9 cellular contexts compared by ENCODE assay signal in the genomic region with DNA sequence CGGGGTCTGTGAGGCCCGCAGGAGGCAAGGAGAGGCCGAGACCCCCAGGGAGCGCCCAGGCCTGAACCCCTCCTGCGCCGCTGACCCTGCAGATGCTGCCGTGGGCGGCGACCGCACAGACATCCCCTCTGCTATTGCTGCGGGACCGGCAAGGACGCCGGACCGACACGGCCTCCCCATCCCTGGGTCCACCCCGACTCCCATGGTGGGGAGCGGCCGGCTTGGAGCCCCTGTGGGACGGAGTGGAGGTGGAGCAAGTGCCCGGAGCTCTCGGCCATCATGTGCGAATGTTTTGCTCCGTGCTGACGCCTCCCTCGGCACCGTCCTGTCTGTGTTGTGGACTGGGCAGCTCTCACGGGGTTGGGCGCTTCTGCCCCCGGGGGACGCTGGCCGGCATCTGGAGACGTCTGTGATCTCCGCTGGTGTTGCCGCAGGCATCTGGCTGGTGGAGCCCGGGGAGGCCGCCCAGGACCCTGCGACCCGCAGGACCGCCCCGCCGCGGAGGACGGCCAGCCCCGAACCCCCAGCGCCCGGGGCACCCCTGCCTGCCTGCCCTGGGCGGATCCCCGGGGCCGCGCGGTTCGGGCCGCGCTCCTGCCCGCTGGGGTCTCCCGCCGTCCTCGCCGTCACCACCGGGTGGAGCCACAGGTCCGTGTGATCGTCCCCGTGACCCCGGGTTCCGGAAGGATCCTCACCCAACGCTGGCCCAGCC. TPM values are rescaled to one million over a fixed set of nuclear protein-coding genes. Genes with fewer than 3 reads are reported as not detected.
DNase-seq lines count a peak whose midpoint lies in the region; ATAC-seq, FAIRE-seq and TF ChIP-seq lines count a peak whose summit lies in the region.
"Had no signal": no experiment of that assay in that cellular context is flagged by ENCODE, and none has a peak within 500 bp of the region (broad histone marks: within the 10 kb centered on the region; RNA-seq: fewer than 3 reads in every experiment).

No MANE protein-coding gene starts in this region.

- H3K4me1 ChIP-seq in pancreas = peaks cover 0 to 2% (median 0%) of the 10 kb centered on the region in 3 donors

- no peak overlapping the region for H3K27ac Mint-ChIP-seq in activated T-cell treated with anti-CD3 and anti-CD28 coated beads, Interleukin-2, amount 50 U/mL, for 72 hours

- intact Hi-C loops in pancreas (cut with DNase I) = loop anchor here in 1 of 3 donors (2.0 to 10.0 kb wide), 2 partner anchors 243 to 381 kb away; no protein-coding TSS in a partner anchor

- H3K27ac ChIP-seq in pancreas = no peak overlapping the region
- H3K27ac ChIP-seq: KMS-11 had no signal

- 8 to 9% methylated on average over 61 to 67 of the region's 67 CpGs for WGBS in pancreas, 2 donors

- H3K27me3 Mint-ChIP-seq in activated T-cell treated with anti-CD3 and anti-CD28 coated beads, Interleukin-2, amount 50 U/mL, for 72 hours (ENCODE audit: low read depth) = peaks cover 6% of the 10 kb centered on the region

- no peaks in the 10 kb centered on the region for H3K36me3 Mint-ChIP-seq in activated T-cell treated with anti-CD3 and anti-CD28 coated beads, Interleukin-2, amount 50 U/mL, for 72 hours (ENCODE audit: insufficient read depth in 2 of 2)

- TF ChIP-seq CTCF in pancreas (IDR thresholded peaks at IDR 0.05) = peak in 3 of 4 donors; percentile 44 to 48 (median 45)

- H3K4me3 Mint-ChIP-seq in activated T-cell treated with anti-CD3 and anti-CD28 coated beads, Interleukin-2, amount 50 U/mL, for 72 hours = peak overlapping the region; percentile 45 to 56

- FAIRE-seq in frontal cortex (lab: Jason Lieb, UNC) = no peak
- no peak for FAIRE-seq in pancreas (lab: Jason Lieb, UNC)

- peak overlapping the region in 1 of 4 donors; percentile 15 for H3K4me3 ChIP-seq in pancreas

- ATAC-seq in activated T-cell treated with anti-CD3 and anti-CD28 coated beads, Interleukin-2, amount 50 U/mL, for 72 hours (replicated peaks in 1 of 2) = peak; percentile 86 to 88
- ATAC-seq in pancreas (peak; percentile 46 to 88 (median 75)), HG02588 (IDR thresholded peaks at IDR 0.05; ENCODE audit: unreplicated experiment) (no peak), HG02973 (IDR thresholded peaks at IDR 0.05; ENCODE audit: unreplicated experiment) (no peak)

- peak; percentile 36 for DNase-seq in COLO829 (ENCODE audit: low spot score)
- peak; percentile 69 for DNase-seq in NCI-H2227 (lab: John Stamatoyannopoulos, UW; ENCODE audit: unreplicated experiment)
- peak; percentile 72 for DNase-seq in activated T-cell treated with anti-CD3 and anti-CD28 coated beads, Interleukin-2, amount 50 U/mL, for 72 hours
- peak; percentile 80 to 83 for DNase-seq in frontal cortex (ENCODE audit: low spot score in 2 of 2)
- peak in 2 of 6 donors; percentile 73 to 74 for DNase-seq in pancreas
- DNase-seq in NCI-H1436 treated with DMSO at 0.1 percent for 48 hours (lab: John Stamatoyannopoulos, UW) = no peak

- H3K9me3 ChIP-seq in pancreas = no peaks in the 10 kb centered on the region

- no peaks in the 10 kb centered on the region for H3K36me3 ChIP-seq in pancreas

- peaks cover 0 to 22% (median 2%) of the 10 kb centered on the region in 4 donors for H3K27me3 ChIP-seq in pancreas

- H3K4me1 Mint-ChIP-seq in activated T-cell treated with anti-CD3 and anti-CD28 coated beads, Interleukin-2, amount 50 U/mL, for 72 hours (ENCODE audit: low read depth) = peaks cover 12% of the 10 kb centered on the region

- H3K9me3 Mint-ChIP-seq in activated T-cell treated with anti-CD3 and anti-CD28 coated beads, Interleukin-2, amount 50 U/mL, for 72 hours = no peaks in the 10 kb centered on the region

RNA-seq across cellular contexts. Expression of gene GNG13, which starts 12.8 kb away (rescaled TPM):
- not detected for total RNA-seq in activated T-cell treated with anti-CD3 and anti-CD28 coated beads, Interleukin-2, amount 50 U/mL, for 72 hours
- total RNA-seq in frontal cortex = not detected
- not detected for total RNA-seq in pancreas
- polyA plus RNA-seq in pancreas = not detected

RNA-seq across cellular contexts. Expression of gene CHTF18, which starts 24.9 kb away (rescaled TPM):
- 10 to 100 TPM; 74.5 to 97.8 TPM for total RNA-seq in activated T-cell treated with anti-CD3 and anti-CD28 coated beads, Interleukin-2, amount 50 U/mL, for 72 hours
- total RNA-seq in frontal cortex = 9.8 TPM
- total RNA-seq in pancreas = 10 to 100 TPM in 1 of 6 donors, 1 to 10 TPM in 5; 5.4 to 11.0 (median 6.5) TPM
- polyA plus RNA-seq in pancreas = 10 to 100 TPM; 30.4 to 61.6 TPM

RNA-seq across cellular contexts. Expression of gene RPUSD1, which starts 25.2 kb away (rescaled TPM):
- 10 to 100 TPM; 14.0 to 22.7 TPM for total RNA-seq in activated T-cell treated with anti-CD3 and anti-CD28 coated beads, Interleukin-2, amount 50 U/mL, for 72 hours
- total RNA-seq in frontal cortex = 12.6 TPM
- total RNA-seq in pancreas = 10 to 100 TPM in 2 of 6 donors, 1 to 10 TPM in 4; 6.2 to 11.1 (median 8.6) TPM
- 10 to 100 TPM; 17.7 to 21.1 TPM for polyA plus RNA-seq in pancreas

RNA-seq across cellular contexts. Expression of gene MSLN, which starts 52.8 kb away (rescaled TPM):
- total RNA-seq in activated T-cell treated with anti-CD3 and anti-CD28 coated beads, Interleukin-2, amount 50 U/mL, for 72 hours = not detected
- total RNA-seq in frontal cortex (not detected), pancreas (1 to 10 TPM in 2 of 6 donors, under 1 TPM in 3, not detected in 1; 0.35 to 2.4 (median 0.90) TPM)
- 1 to 10 TPM in 1 of 2 donors, under 1 TPM in 1; 0.96 to 4.6 TPM for polyA plus RNA-seq in pancreas

Comparison
In these comparisons a context has a peak if more than half of its experiments do, and no peak if none do; other contexts are left out.
1. ATAC-seq: peak in activated T-cell treated with anti-CD3 and anti-CD28 coated beads, Interleukin-2, amount 50 U/mL, for 72 hours (2 of 2) and pancreas (4 of 4); none in HG02588 (single experiment) and HG02973 (single experiment).